In genomic region chr14:93965287-93965821, GRCh38 we compare ENCODE assay signal across 1 cellular context.
TF ChIP-seq lines count a peak whose summit lies in the region.

No MANE protein-coding gene starts in this region.

TF ChIP-seq in GM23338, 12 proteins besides CTCF, POLR2A, EP300 and RAD21:
- TF ChIP-seq REST (IDR thresholded peaks at IDR 0.05; ENCODE audit: unreplicated experiment) (no peak), EZH2 (IDR thresholded peaks at IDR 0.05; ENCODE audit: low read depth, unreplicated experiment) (no peak), ZNF462 (CRISPR knock-in tag; IDR thresholded peaks at IDR 0.05) (no peak), NANOG (IDR thresholded peaks at IDR 0.05; ENCODE audit: borderline replicate concordance) (no peak), ETS1 (IDR thresholded peaks at IDR 0.05) (no peak), STAT1 (IDR thresholded peaks at IDR 0.05; ENCODE audit: unreplicated experiment) (no peak), JUNB (IDR thresholded peaks at IDR 0.05; ENCODE audit: unreplicated experiment) (no peak), CREB1 (CRISPR knock-in tag; IDR thresholded peaks at IDR 0.05; ENCODE audit: low read depth) (no peak), POLR2AphosphoS5 (IDR thresholded peaks at IDR 0.05; ENCODE audit: low read depth) (no peak), ZNF114 (CRISPR knock-in tag; IDR thresholded peaks at IDR 0.05) (no peak), ZNF331 (CRISPR knock-in tag; IDR thresholded peaks at IDR 0.05; ENCODE audit: low read depth) (no peak), EZH2phosphoT487 (IDR thresholded peaks at IDR 0.05; ENCODE audit: unreplicated experiment) (no peak)
